8 cellular contexts compared by ENCODE assay signal in the genomic region with DNA sequence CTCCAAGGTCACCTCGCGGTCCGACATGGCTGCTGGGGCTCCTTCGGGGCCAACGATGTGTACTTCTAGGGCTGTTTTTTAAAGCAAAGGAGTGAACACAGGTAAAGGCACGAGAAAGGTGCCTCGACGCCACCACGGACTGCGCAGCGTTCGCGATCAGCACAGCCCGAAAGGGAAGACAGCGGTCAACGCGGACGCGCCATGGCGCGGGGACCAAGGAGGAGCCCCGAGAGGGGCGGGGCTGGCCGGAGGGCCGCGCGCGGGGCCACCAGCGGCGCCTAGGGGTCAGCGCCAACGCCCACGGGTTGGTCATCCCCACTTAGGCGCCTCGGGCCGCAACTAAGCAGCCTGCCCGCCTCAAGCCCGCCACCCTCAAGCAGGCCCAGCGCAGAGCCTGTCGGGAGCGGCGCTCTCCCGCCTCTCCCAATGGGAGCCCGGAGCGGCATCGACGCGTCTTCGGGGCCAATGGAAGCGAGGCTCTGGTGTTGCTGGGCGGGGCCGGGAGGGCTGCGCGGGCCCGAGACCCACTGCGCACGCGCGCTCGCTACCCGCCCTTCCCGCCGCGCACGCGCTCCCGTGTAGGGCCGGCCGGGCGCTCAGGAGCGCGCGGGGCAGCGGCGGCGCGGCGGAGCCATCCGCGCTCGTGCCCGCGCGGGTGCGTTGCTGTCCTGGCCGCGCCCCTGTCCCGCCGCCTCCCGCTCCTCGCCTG. TPM values are rescaled to one million over a fixed set of nuclear protein-coding genes. Genes with fewer than 3 reads are reported as not detected.
DNase-seq lines count a peak whose midpoint lies in the region; ATAC-seq and TF ChIP-seq lines count a peak whose summit lies in the region.

A gene with protein sequence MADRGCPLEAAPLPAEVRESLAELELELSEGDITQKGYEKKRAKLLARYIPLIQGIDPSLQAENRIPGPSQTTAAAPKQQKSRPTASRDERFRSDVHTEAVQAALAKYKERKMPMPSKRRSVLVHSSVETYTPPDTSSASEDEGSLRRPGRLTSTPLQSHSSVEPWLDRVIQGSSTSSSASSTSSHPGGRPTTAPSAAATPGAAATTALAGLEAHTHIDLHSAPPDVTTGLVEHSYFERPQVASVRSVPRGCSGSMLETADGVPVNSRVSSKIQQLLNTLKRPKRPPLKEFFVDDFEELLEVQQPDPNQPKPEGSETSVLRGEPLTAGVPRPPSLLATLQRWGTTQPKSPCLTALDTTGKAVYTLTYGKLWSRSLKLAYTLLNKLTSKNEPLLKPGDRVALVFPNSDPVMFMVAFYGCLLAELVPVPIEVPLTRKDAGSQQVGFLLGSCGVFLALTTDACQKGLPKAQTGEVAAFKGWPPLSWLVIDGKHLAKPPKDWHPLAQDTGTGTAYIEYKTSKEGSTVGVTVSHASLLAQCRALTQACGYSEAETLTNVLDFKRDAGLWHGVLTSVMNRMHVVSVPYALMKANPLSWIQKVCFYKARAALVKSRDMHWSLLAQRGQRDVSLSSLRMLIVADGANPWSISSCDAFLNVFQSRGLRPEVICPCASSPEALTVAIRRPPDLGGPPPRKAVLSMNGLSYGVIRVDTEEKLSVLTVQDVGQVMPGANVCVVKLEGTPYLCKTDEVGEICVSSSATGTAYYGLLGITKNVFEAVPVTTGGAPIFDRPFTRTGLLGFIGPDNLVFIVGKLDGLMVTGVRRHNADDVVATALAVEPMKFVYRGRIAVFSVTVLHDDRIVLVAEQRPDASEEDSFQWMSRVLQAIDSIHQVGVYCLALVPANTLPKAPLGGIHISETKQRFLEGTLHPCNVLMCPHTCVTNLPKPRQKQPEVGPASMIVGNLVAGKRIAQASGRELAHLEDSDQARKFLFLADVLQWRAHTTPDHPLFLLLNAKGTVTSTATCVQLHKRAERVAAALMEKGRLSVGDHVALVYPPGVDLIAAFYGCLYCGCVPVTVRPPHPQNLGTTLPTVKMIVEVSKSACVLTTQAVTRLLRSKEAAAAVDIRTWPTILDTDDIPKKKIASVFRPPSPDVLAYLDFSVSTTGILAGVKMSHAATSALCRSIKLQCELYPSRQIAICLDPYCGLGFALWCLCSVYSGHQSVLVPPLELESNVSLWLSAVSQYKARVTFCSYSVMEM (N-terminal part only) (plus strand): TSS at position 577 of the 709 bp plus-strand sequence. CDS start 241 bp downstream, outside the sequence.

- H3K27me3 Mint-ChIP-seq in endothelial cell (ENCODE audit: unreplicated experiment) (peaks cover 2% of the 10 kb centered on the region), mesothelial cell of epicardium (ENCODE audit: low read depth) (no peaks in the 10 kb centered on the region)

- H3K36me3 Mint-ChIP-seq in endothelial cell (ENCODE audit: low read depth, unreplicated experiment) (peaks cover 3% of the 10 kb centered on the region), mesothelial cell of epicardium (peaks cover 5% of the 10 kb centered on the region)

- ATAC-seq in GM21528 (IDR thresholded peaks at IDR 0.05; ENCODE audit: low FRiP score, unreplicated experiment), result peak; percentile 87

- no peaks in the 10 kb centered on the region for H3K27me3 ChIP-seq in OCI-LY3 (ENCODE audit: low read depth, low read length)

- H3K9me3 Mint-ChIP-seq in endothelial cell (ENCODE audit: unreplicated experiment) (no peaks in the 10 kb centered on the region), mesothelial cell of epicardium (no peaks in the 10 kb centered on the region)

- peak within 1 kb of the TSS; percentile 100 for H3K4me3 ChIP-seq in OCI-LY3 (ENCODE audit: low read length)

- no peaks in the 10 kb centered on the region for H4K20me1 ChIP-seq in OCI-LY3 (ENCODE audit: insufficient read depth, low read length)

- no peaks in the 10 kb centered on the region for H3K9me3 ChIP-seq in OCI-LY3 (ENCODE audit: insufficient read depth, low read length)

- peak; percentile 99 for DNase-seq in DMS 273 (lab: John Stamatoyannopoulos, UW; ENCODE audit: unreplicated experiment)
- DNase-seq in HuH-7.5 (ENCODE audit: low spot score), result peak; percentile 97
- DNase-seq in activated CD8-positive, alpha-beta memory T cell treated with anti-CD3 and anti-CD28 coated beads, Interleukin-2, amount 50 U/mL, for 48 hours, result peak; percentile 94
- DNase-seq in endothelial cell (ENCODE audit: low spot score), result peak; percentile 94
- DNase-seq in mesothelial cell of epicardium (ENCODE audit: low spot score in 2 of 2, unreplicated experiment in 2 of 2), result peak; percentile 94 to 96
- DNase-seq in stimulated activated CD8-positive, alpha-beta memory T cell treated with anti-CD3 and anti-CD28 coated beads, Interleukin-15, amount 100 ng/mL, for 4 hours (ENCODE audit: low read depth in 2 of 2), result peak; percentile 86 to 91

- peaks cover 44% of the 10 kb centered on the region for H3K79me2 ChIP-seq in OCI-LY3 (ENCODE audit: low read length)

- H3K4me1 ChIP-seq in OCI-LY3 (ENCODE audit: low read length), result peaks cover 15% of the 10 kb centered on the region

- H2AFZ ChIP-seq in OCI-LY3 (ENCODE audit: low read depth, low read length), result peak within 1 kb of the TSS; percentile 86

- peak within 1 kb of the TSS; percentile 62 for H3K27ac ChIP-seq in OCI-LY3 (ENCODE audit: low read length)

- TF ChIP-seq CTCF in OCI-LY3 (IDR thresholded peaks at IDR 0.05; ENCODE audit: low read depth, low read length) (no peak), endothelial cell (IDR thresholded peaks at IDR 0.05; ENCODE audit: unreplicated experiment) (no peak), mesothelial cell of epicardium (IDR thresholded peaks at IDR 0.05; ENCODE audit: unreplicated experiment) (no peak)

- peak within 1 kb of the TSS; percentile 97 for H3K9ac ChIP-seq in OCI-LY3 (ENCODE audit: low read length)

- peaks cover 18% of the 10 kb centered on the region for H3K36me3 ChIP-seq in OCI-LY3 (replicated peaks; ENCODE audit: low read depth, low read length)

- H3K4me2 ChIP-seq in OCI-LY3 (ENCODE audit: low read length), result peak within 1 kb of the TSS; percentile 99

- H3K4me1 Mint-ChIP-seq in endothelial cell (ENCODE audit: unreplicated experiment) (peaks cover 28% of the 10 kb centered on the region), mesothelial cell of epicardium (peaks cover 26% of the 10 kb centered on the region)

- peak within 1 kb of the TSS; percentile 81 for H3K27ac Mint-ChIP-seq in endothelial cell (ENCODE audit: unreplicated experiment)
- peak within 1 kb of the TSS; percentile 95 for H3K27ac Mint-ChIP-seq in mesothelial cell of epicardium

- peak within 1 kb of the TSS; percentile 94 for H3K4me3 Mint-ChIP-seq in endothelial cell (ENCODE audit: unreplicated experiment)
- peak within 1 kb of the TSS; percentile 86 for H3K4me3 Mint-ChIP-seq in mesothelial cell of epicardium

RNA-seq across cellular contexts. Expression of the gene that starts here (rescaled TPM):
- total RNA-seq in endothelial cell (ENCODE audit: unreplicated experiment), result 80.2 TPM
- 54.6 to 57.2 TPM (median 56.9 TPM) in 3 replicates for total RNA-seq in mesothelial cell of epicardium

Comparison
In these comparisons a context has a peak if more than half of its experiments do, and no peak if none do; other contexts are left out.
1. Peak in every context shown above with its lines: DNase-seq, ATAC-seq, H3K4me3 ChIP-seq and H3K27ac ChIP-seq.